9 cellular contexts compared by ENCODE assay signal in genomic region chr5:142845954-142846398, GRCh38.
DNase-seq lines count a peak whose midpoint lies in the region; ATAC-seq and TF ChIP-seq lines count a peak whose summit lies in the region.
"Had no signal": no experiment of that assay in that cellular context is flagged by ENCODE, and none has a peak within 500 bp of the region (broad histone marks: within the 10 kb centered on the region; RNA-seq: fewer than 3 reads in every experiment).

No MANE protein-coding gene starts in this region.

- no peaks in the 10 kb centered on the region for H3K9me3 Mint-ChIP-seq in activated T-helper 1 cell treated with anti-CD3 and anti-CD28 coated beads, Interleukin-12 subunit alpha, Interleukin-12 subunit beta, Interleukin-2, Interleukin-4 antibody, amounts not matched to agents 30 ng/mL and 10 ng/mL and 1 ng/mL, durations not matched to agents 14 hours and 24 hours and 36 hours

- H3K4me1 Mint-ChIP-seq in activated T-helper 1 cell treated with anti-CD3 and anti-CD28 coated beads, Interleukin-12 subunit alpha, Interleukin-12 subunit beta, Interleukin-2, Interleukin-4 antibody, amounts not matched to agents 30 ng/mL and 10 ng/mL and 1 ng/mL, durations not matched to agents 14 hours and 24 hours and 36 hours (ENCODE audit: low read depth) = peaks cover 59% of the 10 kb centered on the region

- H3K27me3 ChIP-seq in muscle layer of duodenum (ENCODE audit: low read depth, low read length) (no peaks in the 10 kb centered on the region), GM23248 (replicated peaks; ENCODE audit: insufficient read depth) (no peaks in the 10 kb centered on the region)

- no peak overlapping the region for H3K4me3 Mint-ChIP-seq in activated T-helper 1 cell treated with anti-CD3 and anti-CD28 coated beads, Interleukin-12 subunit alpha, Interleukin-12 subunit beta, Interleukin-2, Interleukin-4 antibody, amounts not matched to agents 30 ng/mL and 10 ng/mL and 1 ng/mL, durations not matched to agents 14 hours and 24 hours and 36 hours

- no peaks in the 10 kb centered on the region for H3K9me3 ChIP-seq in muscle layer of duodenum (ENCODE audit: control insufficient read depth in 1 of 2, low read length in 2 of 2)
- H3K9me3 ChIP-seq in GM23248 (ENCODE audit: low read depth) = no peaks in the 10 kb centered on the region

- no peak for TF ChIP-seq POLR2A in GM18505 (IDR thresholded peaks at IDR 0.05; ENCODE audit: borderline replicate concordance, extremely low read depth, insufficient read depth, insufficient read length)

- ATAC-seq in GM18505 (IDR thresholded peaks at IDR 0.05; ENCODE audit: unreplicated experiment) = peak; percentile 81
- ATAC-seq in HG02623 (IDR thresholded peaks at IDR 0.05; ENCODE audit: unreplicated experiment) = peak; percentile 34

- intact Hi-C loops in activated T-helper 1 cell treated with anti-CD3 and anti-CD28 coated beads, Interleukin-12 subunit alpha, Interleukin-12 subunit beta, Interleukin-2, Interleukin-4 antibody, amounts not matched to agents 30 ng/mL and 10 ng/mL and 1 ng/mL, durations not matched to agents 14 hours and 24 hours and 36 hours (cut with micrococcal nuclease) = no loop called here

- H3K4me2 ChIP-seq in GM23248 (ENCODE audit: unreplicated experiment) = no peak overlapping the region

- H3K36me3 ChIP-seq in muscle layer of duodenum (ENCODE audit: control insufficient read depth in 1 of 2, insufficient read depth in 2 of 2, low read length in 2 of 2) (no peaks in the 10 kb centered on the region), GM23248 (ENCODE audit: low read depth) (no peaks in the 10 kb centered on the region)

- peaks cover 15% of the 10 kb centered on the region; the same call in 1 of the 2 replicates for H3F3A ChIP-seq in GM23248 (ENCODE audit: insufficient read depth)

- H3K79me2 ChIP-seq in GM23248 (ENCODE audit: insufficient read depth) = no peaks in the 10 kb centered on the region

- no peak for DNase-seq in activated T-helper 1 cell treated with anti-CD3 and anti-CD28 coated beads, Interleukin-12 subunit alpha, Interleukin-12 subunit beta, Interleukin-2, Interleukin-4 antibody, amounts not matched to agents 30 ng/mL and 10 ng/mL and 1 ng/mL, durations not matched to agents 14 hours and 24 hours and 36 hours (ENCODE audit: low spot score)
- DNase-seq in NCI-H2107 (lab: John Stamatoyannopoulos, UW) (no peak), GM19240 (ENCODE audit: insufficient read length, low spot score) (no peak), GM23248 (no peak)
- DNase-seq in stimulated activated CD4-positive, alpha-beta T cell treated with anti-CD3 and anti-CD28 coated beads, Interleukin-12 subunit alpha, Interleukin-12 subunit beta, amount 100 ng/mL, for 4 hours = no peak
- DNase-seq: cortex of kidney had no signal

- peaks cover 25 to 32% of the 10 kb centered on the region in 2 donors for H3K4me1 ChIP-seq in muscle layer of duodenum (ENCODE audit: control insufficient read depth in 1 of 2, insufficient read depth in 2 of 2, low read length in 2 of 2)
- peaks cover 24% of the 10 kb centered on the region for H3K4me1 ChIP-seq in GM23248 (ENCODE audit: insufficient read depth)

- H3K27ac ChIP-seq in muscle layer of duodenum (ENCODE audit: low read length) = peak overlapping the region; percentile 48
- H3K27ac ChIP-seq in GM23248 = no peak overlapping the region

- H3K4me3 ChIP-seq in muscle layer of duodenum (ENCODE audit: low read depth in 1 of 2, low read length in 2 of 2) = no peak overlapping the region
- no peak overlapping the region for H3K4me3 ChIP-seq in GM23248

- 82 to 86% methylated on average over 8 to 9 of the region's 9 CpGs for WGBS in GM23248 (ENCODE audit: low coverage in 1 of 2, low lambda C conversion rate in 2 of 2, missing lambda C conversion rate in 2 of 2), 2 experiments

- H3K9me2 ChIP-seq in GM23248 (ENCODE audit: insufficient read depth) = no peaks in the 10 kb centered on the region

- H3K27me3 Mint-ChIP-seq in activated T-helper 1 cell treated with anti-CD3 and anti-CD28 coated beads, Interleukin-12 subunit alpha, Interleukin-12 subunit beta, Interleukin-2, Interleukin-4 antibody, amounts not matched to agents 30 ng/mL and 10 ng/mL and 1 ng/mL, durations not matched to agents 14 hours and 24 hours and 36 hours (ENCODE audit: insufficient read depth) = peaks cover 4% of the 10 kb centered on the region

- no peaks in the 10 kb centered on the region for H4K20me1 ChIP-seq in GM23248 (ENCODE audit: insufficient read depth)

- H3K36me3 Mint-ChIP-seq in activated T-helper 1 cell treated with anti-CD3 and anti-CD28 coated beads, Interleukin-12 subunit alpha, Interleukin-12 subunit beta, Interleukin-2, Interleukin-4 antibody, amounts not matched to agents 30 ng/mL and 10 ng/mL and 1 ng/mL, durations not matched to agents 14 hours and 24 hours and 36 hours (ENCODE audit: low read depth) = no peaks in the 10 kb centered on the region

- H3K27ac Mint-ChIP-seq in activated T-helper 1 cell treated with anti-CD3 and anti-CD28 coated beads, Interleukin-12 subunit alpha, Interleukin-12 subunit beta, Interleukin-2, Interleukin-4 antibody, amounts not matched to agents 30 ng/mL and 10 ng/mL and 1 ng/mL, durations not matched to agents 14 hours and 24 hours and 36 hours = peak overlapping the region; percentile 68

- in situ Hi-C loops in GM23248 (cut with MboI) = no loop called here

- no peak overlapping the region for H3K9ac ChIP-seq in GM23248

- H2AFZ ChIP-seq in GM23248 = no peak overlapping the region
